In the genomic region with DNA sequence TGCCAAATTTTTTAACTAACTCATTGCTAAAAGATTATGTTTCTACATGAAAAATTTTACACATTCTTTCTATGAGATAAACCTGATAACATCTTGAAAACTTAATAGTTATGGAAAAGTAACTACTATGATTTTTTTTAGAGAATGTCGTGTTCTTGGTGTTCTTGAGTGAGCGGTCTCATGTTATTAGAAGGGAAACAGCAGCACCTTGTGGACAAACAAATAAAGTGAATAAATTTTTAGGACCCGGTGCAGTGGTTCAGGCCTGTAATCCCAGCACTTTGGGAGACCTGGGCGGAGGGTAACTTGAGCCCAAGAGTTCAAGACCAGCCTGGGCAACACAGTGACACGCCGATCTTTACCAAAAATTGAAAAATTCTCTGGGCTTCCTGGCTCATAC, we compare ENCODE assay signal across 7 cellular contexts.
DNase-seq lines count a peak whose midpoint lies in the region; TF ChIP-seq lines count a peak whose summit lies in the region.
"Not testable (repeated sequence)": the region's sequence is repeated elsewhere in the genome, so short reads cannot be mapped to it uniquely, and the experiment has no call there.

No MANE protein-coding gene starts in this region.

- not testable (repeated sequence) for H3K36me3 Mint-ChIP-seq in endodermal cell (ENCODE audit: low read depth); neural crest cell (ENCODE audit: low read depth)

- intact Hi-C loops in PC-9 (cut with micrococcal nuclease; ENCODE audit: unreplicated experiment), result not testable (repeated sequence)

- H3K79me2 ChIP-seq in PC-9 (ENCODE audit: low read depth), result not testable (repeated sequence)

- CTCF ChIA-PET in PC-9 (lab: Charles Lee), result not testable (repeated sequence)

- H3K4me1 Mint-ChIP-seq in endodermal cell, neural crest cell: not testable (repeated sequence)

- H3K9me2 ChIP-seq in PC-9 (ENCODE audit: insufficient read depth), result not testable (repeated sequence)

- not testable (repeated sequence) for H3K4me3 ChIP-seq in PC-9; brain microvascular endothelial cell (ENCODE audit: low read depth, low read length); endodermal cell (ENCODE audit: low read length)

- H3K27me3 Mint-ChIP-seq in endodermal cell (ENCODE audit: insufficient read depth), result peaks cover 57% of the 10 kb centered on the region
- peaks cover 14% of the 10 kb centered on the region for H3K27me3 Mint-ChIP-seq in neural crest cell (ENCODE audit: low read depth)

- not testable (repeated sequence) for H3K9me3 ChIP-seq in PC-9 (ENCODE audit: insufficient read depth, low read depth); endodermal cell (ENCODE audit: control insufficient read depth, low read length)

- DNase-seq in PC-9; endodermal cell; neural crest cell (ENCODE audit: low read depth, low spot score): not testable (repeated sequence)
- peak; percentile 41 for DNase-seq in brain microvascular endothelial cell

- H3K4me1 ChIP-seq in PC-9 (replicated peaks; ENCODE audit: insufficient read depth); endodermal cell (ENCODE audit: control insufficient read depth, insufficient read depth, low read length): not testable (repeated sequence)

- not testable (repeated sequence) for BruUV-seq in PC-9 (replicated peaks; lab: Mats Ljungman, UMichigan)

- not testable (repeated sequence) for H3K9me3 Mint-ChIP-seq in endodermal cell, neural crest cell

- TF ChIP-seq CTCF in 22Rv1 (IDR thresholded peaks at IDR 0.05) (peak; percentile 41), GM12872 (IDR thresholded peaks at IDR 0.05; ENCODE audit: insufficient read depth, low read depth, low read length) (0 out of 3 replicates have a peak, but pooled peaks have one; percentile 5), PC-9 (conservative IDR thresholded peaks at IDR 0.05) (0 out of 2 replicates have a peak, but pooled peaks have one; percentile 20), endodermal cell (conservative IDR thresholded peaks at IDR 0.05) (peak; percentile 47), neural crest cell (conservative IDR thresholded peaks at IDR 0.05) (peak; percentile 22)
- TF ChIP-seq CTCF in brain microvascular endothelial cell (IDR thresholded peaks at IDR 0.05; ENCODE audit: low read depth, low read length, missing control alignments), result not testable (repeated sequence)

- H3K27ac ChIP-seq in 22Rv1; PC-9; brain microvascular endothelial cell; endodermal cell (ENCODE audit: low read depth, low read length): not testable (repeated sequence)

- H3F3A ChIP-seq in PC-9 (ENCODE audit: insufficient read depth, low read depth), result not testable (repeated sequence)

- H3K27ac Mint-ChIP-seq in endodermal cell; neural crest cell (ENCODE audit: unreplicated experiment): not testable (repeated sequence)

- H3K4me3 Mint-ChIP-seq in endodermal cell, neural crest cell: not testable (repeated sequence)

- H3K27me3 ChIP-seq in PC-9 (ENCODE audit: insufficient read depth, low read depth); brain microvascular endothelial cell (replicated peaks): not testable (repeated sequence)
- H3K27me3 ChIP-seq in endodermal cell (ENCODE audit: control insufficient read depth, insufficient read depth, low read length, poor library complexity, severe bottlenecking), result peaks cover 14% of the 10 kb centered on the region

- POLR2A ChIA-PET in PC-9 (lab: Charles Lee; ENCODE audit: unreplicated experiment), result not testable (repeated sequence)

- TF ChIP-seq RAD21 in Ishikawa (IDR thresholded peaks at IDR 0.05; ENCODE audit: low read depth), result peak; percentile 53

- not testable (repeated sequence) for H4K20me1 ChIP-seq in PC-9 (ENCODE audit: insufficient read depth)

- H2AFZ ChIP-seq in PC-9, result not testable (repeated sequence)

- TF ChIP-seq EP300 in Ishikawa (IDR thresholded peaks at IDR 0.05; ENCODE audit: borderline replicate concordance), result not testable (repeated sequence)

- WGBS in endodermal cell (ENCODE audit: insufficient coverage in 1 of 2, insufficient read length in 1 of 2), 2 experiments, result no CpG with 5 or more reads among the region's 6 CpGs

- in situ Hi-C loops in brain microvascular endothelial cell (cut with HindIII; ENCODE audit: low pct_ligation_motif_present, low sequenced_read_pairs), result not testable (repeated sequence)

- H3K4me2 ChIP-seq in PC-9, result not testable (repeated sequence)

- not testable (repeated sequence) for H3K36me3 ChIP-seq in PC-9 (ENCODE audit: low read depth); brain microvascular endothelial cell (replicated peaks); endodermal cell (ENCODE audit: control insufficient read depth, insufficient read depth, low read length)

- H3K9ac ChIP-seq in endodermal cell (ENCODE audit: extremely low read depth, low read length, poor library complexity, severe bottlenecking), result not testable (repeated sequence)
